Comparison of ENCODE assay signal across 10 cellular contexts in genomic region chr13:109160887-109161669, GRCh38.
DNase-seq lines count a peak whose midpoint lies in the region; ATAC-seq and TF ChIP-seq lines count a peak whose summit lies in the region.
"Had no signal": no experiment of that assay in that cellular context is flagged by ENCODE, and none has a peak within 500 bp of the region (broad histone marks: within the 10 kb centered on the region; RNA-seq: fewer than 3 reads in every experiment).

No MANE protein-coding gene starts in this region.

- no peaks in the 10 kb centered on the region for H3K4me1 Mint-ChIP-seq in CD4-positive, alpha-beta T cell (ENCODE audit: low read depth)

- H3K27ac ChIP-seq in OCI-LY7 (ENCODE audit: low read depth, low read length, poor library complexity, severe bottlenecking): peak overlapping the region; percentile 88
- no peak overlapping the region for H3K27ac ChIP-seq in CD4-positive, alpha-beta T cell (ENCODE audit: low read depth, low read length)

- peaks cover 61% of the 10 kb centered on the region for H3K4me1 ChIP-seq in OCI-LY7 (ENCODE audit: insufficient read depth, low read length, poor library complexity, severe bottlenecking)

- peak overlapping the region; percentile 67 for H3K4me2 ChIP-seq in OCI-LY7 (ENCODE audit: low read length)

- H3K9me3 ChIP-seq in OCI-LY7 (ENCODE audit: low read length): no peaks in the 10 kb centered on the region
- no peaks in the 10 kb centered on the region for H3K9me3 ChIP-seq in CD4-positive, alpha-beta T cell (ENCODE audit: control insufficient read depth, low read length)

- BruUV-seq in OCI-LY7 (replicated peaks; lab: Mats Ljungman, UMichigan): no TSS peak

- H3K9me3 Mint-ChIP-seq in CD4-positive, alpha-beta T cell: no peaks in the 10 kb centered on the region

- H3K27me3 Mint-ChIP-seq in CD4-positive, alpha-beta T cell: peaks cover 10% of the 10 kb centered on the region

- DNase-seq in AG10803 (ENCODE audit: low read depth) (peak; percentile 18), OCI-LY7 (ENCODE audit: low spot score) (no peak), retina (no peak), NCI-H1105 (lab: John Stamatoyannopoulos, UW) (no peak)
- no peak for DNase-seq in stimulated activated CD8-positive, alpha-beta memory T cell treated with anti-CD3 and anti-CD28 coated beads, Interleukin-4, amount 100 ng/mL, for 48 hours
- no peak for DNase-seq in CD4-positive, alpha-beta T cell
- DNase-seq: left colon, NCI-H2171 had no signal

- TF ChIP-seq CTCF in AG10803 (conservative IDR thresholded peaks at IDR 0.05; ENCODE audit: low read length): no peak
- TF ChIP-seq CTCF in OCI-LY7 (conservative IDR thresholded peaks at IDR 0.05; ENCODE audit: low read length): no peak
- no peak for TF ChIP-seq CTCF in CD4-positive, alpha-beta T cell (IDR thresholded peaks at IDR 0.05)

- H3K4me3 ChIP-seq in AG10803 (ENCODE audit: low read length) (no peak overlapping the region), OCI-LY7 (ENCODE audit: low read depth, low read length, poor library complexity, severe bottlenecking) (no peak overlapping the region)

- H3K79me2 ChIP-seq in OCI-LY7 (ENCODE audit: insufficient read depth, low read depth, low read length): no peaks in the 10 kb centered on the region

- no peaks in the 10 kb centered on the region for H3K36me3 Mint-ChIP-seq in CD4-positive, alpha-beta T cell (ENCODE audit: low read depth)

- no peaks in the 10 kb centered on the region for H3K27me3 ChIP-seq in CD4-positive, alpha-beta T cell (ENCODE audit: control insufficient read depth, insufficient read depth, low read length)

- H3K27ac Mint-ChIP-seq in CD4-positive, alpha-beta T cell: no peak overlapping the region

- ATAC-seq in GM18909 (IDR thresholded peaks at IDR 0.05; ENCODE audit: poor library complexity, unreplicated experiment) (peak; percentile 16), HG02884 (IDR thresholded peaks at IDR 0.05; ENCODE audit: unreplicated experiment) (peak; percentile 22)
- no peak for ATAC-seq in CD4-positive, alpha-beta T cell (ENCODE audit: poor library complexity)
- ATAC-seq: left colon had no signal

- peak overlapping the region; percentile 69; the same call in 1 of the 2 replicates for H2AFZ ChIP-seq in OCI-LY7 (ENCODE audit: low read length)

- POLR2A ChIA-PET in OCI-LY7 (lab: Charles Lee): interaction anchor here (0.6 to 1.4 kb wide), 2 partner anchors 16 to 614 kb away, joined by 3 to 6 read pairs; no protein-coding TSS in a partner anchor
- POLR2A ChIA-PET in CD4-positive, alpha-beta T cell (lab: Charles Lee): no interaction called here

- no peak overlapping the region for H3K4me3 Mint-ChIP-seq in CD4-positive, alpha-beta T cell

- no peaks in the 10 kb centered on the region for H3K9me2 ChIP-seq in OCI-LY7 (ENCODE audit: insufficient read depth, low read length)

- intact Hi-C loops in OCI-LY7 (cut with micrococcal nuclease; ENCODE audit: unreplicated experiment): loop anchor here (10.0 kb wide), 2 partner anchors 946 to 1554 kb away; partner anchors contain the start of genes ABHD13, ING1 and LIG4
- intact Hi-C loops in CD4-positive, alpha-beta T cell (cut with DNase I, micrococcal nuclease): no loop called here

- no peaks in the 10 kb centered on the region for H3K36me3 ChIP-seq in OCI-LY7 (ENCODE audit: insufficient read depth, low read length)

- CTCF ChIA-PET in OCI-LY7 (lab: Charles Lee; ENCODE audit: unreplicated experiment): no interaction called here
- CTCF ChIA-PET in CD4-positive, alpha-beta T cell (lab: Charles Lee): no interaction called here

- no peaks in the 10 kb centered on the region for H4K20me1 ChIP-seq in OCI-LY7 (ENCODE audit: insufficient read depth, low read length)
